ENCODE assay signal across 1 cellular context in the genomic region with DNA sequence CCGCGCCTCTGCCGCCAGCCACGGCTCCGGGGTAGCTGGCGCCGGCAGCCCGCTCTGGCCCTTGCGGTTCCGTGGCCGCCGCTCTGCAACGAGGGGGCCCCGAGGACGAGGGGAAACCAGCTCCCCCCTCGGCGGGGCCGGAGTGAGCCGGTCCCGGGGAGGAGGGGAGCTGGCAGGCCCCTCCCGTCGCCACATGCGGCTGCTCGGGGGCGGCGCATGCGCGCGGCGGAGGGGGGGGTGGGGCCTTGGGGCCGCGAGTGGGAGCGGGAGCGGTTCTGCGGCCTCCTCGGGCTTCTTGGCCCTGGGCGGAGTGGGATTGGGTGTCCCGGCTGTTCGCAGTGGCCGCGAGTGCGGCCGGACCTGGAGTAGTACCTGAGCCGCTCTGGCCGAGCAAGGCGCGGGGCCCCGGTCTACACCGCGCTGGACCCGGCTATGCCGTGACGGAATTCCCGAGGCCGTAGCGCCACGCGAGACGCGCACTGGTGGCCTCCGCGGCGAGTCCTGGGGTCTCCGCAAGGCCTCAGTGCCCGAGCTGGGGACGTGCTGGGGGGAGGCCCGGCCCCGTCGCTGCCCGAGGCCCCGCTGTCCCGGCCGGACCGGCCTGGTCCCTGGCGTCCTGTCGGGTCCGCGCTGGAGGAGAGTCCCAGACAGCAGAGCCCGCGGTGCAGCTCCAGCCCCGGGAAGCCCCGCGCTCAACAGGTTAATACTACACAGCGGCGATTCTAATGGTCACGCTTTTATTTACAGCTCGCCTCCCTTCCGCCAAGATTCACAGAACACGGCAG.
TF ChIP-seq lines count a peak whose summit lies in the region.

No MANE protein-coding gene starts in this region.

TF ChIP-seq in K562, 482 proteins besides CTCF, POLR2A, EP300 and RAD21 (continued from another document and continues in another):
- peak; percentile 97 for TF ChIP-seq PCBP1 (IDR thresholded peaks at IDR 0.05; ENCODE audit: low read depth, low read length, poor library complexity, severe bottlenecking)
- peak; percentile 80 for TF ChIP-seq U2AF1 (optimal IDR thresholded peaks at IDR 0.05; ENCODE audit: low read depth, low read length)
- no peak for TF ChIP-seq SETDB1 (IDR thresholded peaks at IDR 0.05; ENCODE audit: low read length)
- TF ChIP-seq, protein P1, sequence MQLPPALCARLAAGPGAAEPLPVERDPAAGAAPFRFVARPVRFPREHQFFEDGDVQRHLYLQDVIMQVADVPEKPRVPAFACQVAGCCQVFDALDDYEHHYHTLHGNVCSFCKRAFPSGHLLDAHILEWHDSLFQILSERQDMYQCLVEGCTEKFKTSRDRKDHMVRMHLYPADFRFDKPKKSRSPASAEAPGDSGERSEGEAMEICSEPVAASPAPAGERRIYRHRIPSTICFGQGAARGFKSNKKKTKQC (CRISPR knock-in tag; IDR thresholded peaks at IDR 0.05) = peak; percentile 83
- no peak for TF ChIP-seq PTBP1 (IDR thresholded peaks at IDR 0.05; ENCODE audit: low read depth, low read length)
- no peak for TF ChIP-seq ILK (tag; IDR thresholded peaks at IDR 0.05; ENCODE audit: borderline replicate concordance, low read depth)
- TF ChIP-seq, protein P2, sequence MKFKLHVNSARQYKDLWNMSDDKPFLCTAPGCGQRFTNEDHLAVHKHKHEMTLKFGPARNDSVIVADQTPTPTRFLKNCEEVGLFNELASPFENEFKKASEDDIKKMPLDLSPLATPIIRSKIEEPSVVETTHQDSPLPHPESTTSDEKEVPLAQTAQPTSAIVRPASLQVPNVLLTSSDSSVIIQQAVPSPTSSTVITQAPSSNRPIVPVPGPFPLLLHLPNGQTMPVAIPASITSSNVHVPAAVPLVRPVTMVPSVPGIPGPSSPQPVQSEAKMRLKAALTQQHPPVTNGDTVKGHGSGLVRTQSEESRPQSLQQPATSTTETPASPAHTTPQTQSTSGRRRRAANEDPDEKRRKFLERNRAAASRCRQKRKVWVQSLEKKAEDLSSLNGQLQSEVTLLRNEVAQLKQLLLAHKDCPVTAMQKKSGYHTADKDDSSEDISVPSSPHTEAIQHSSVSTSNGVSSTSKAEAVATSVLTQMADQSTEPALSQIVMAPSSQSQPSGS (CRISPR knock-in tag; IDR thresholded peaks at IDR 0.05) = peak; percentile 68; the same call in 1 of the 2 replicates
- TF ChIP-seq, protein P3, sequence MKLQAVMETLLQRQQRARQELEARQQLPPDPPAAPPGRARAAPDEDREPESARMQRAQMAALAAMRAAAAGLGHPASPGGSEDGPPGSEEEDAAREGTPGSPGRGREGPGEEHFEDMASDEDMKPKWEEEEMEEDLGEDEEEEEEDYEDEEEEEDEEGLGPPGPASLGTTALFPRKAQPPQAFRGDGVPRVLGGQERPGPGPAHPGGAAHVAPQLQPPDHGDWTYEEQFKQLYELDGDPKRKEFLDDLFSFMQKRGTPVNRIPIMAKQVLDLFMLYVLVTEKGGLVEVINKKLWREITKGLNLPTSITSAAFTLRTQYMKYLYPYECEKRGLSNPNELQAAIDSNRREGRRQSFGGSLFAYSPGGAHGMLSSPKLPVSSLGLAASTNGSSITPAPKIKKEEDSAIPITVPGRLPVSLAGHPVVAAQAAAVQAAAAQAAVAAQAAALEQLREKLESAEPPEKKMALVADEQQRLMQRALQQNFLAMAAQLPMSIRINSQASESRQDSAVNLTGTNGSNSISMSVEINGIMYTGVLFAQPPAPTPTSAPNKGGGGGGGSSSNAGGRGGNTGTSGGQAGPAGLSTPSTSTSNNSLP (IDR thresholded peaks at IDR 0.05; ENCODE audit: borderline replicate concordance, low read depth, low read length) = peak; percentile 34; the same call in 1 of the 2 replicates
- peak; percentile 95 for TF ChIP-seq TCF7L2 (IDR thresholded peaks at IDR 0.05; ENCODE audit: low read depth, low read length)
- TF ChIP-seq POLR2H (tag; IDR thresholded peaks at IDR 0.05; ENCODE audit: low read depth) = 0 out of 2 replicates have a peak, but pooled peaks have one; percentile 49
- TF ChIP-seq ZNF324 (CRISPR knock-in tag; IDR thresholded peaks at IDR 0.05) = 0 out of 2 replicates have a peak, but pooled peaks have one; percentile 8
- TF ChIP-seq MEF2A (IDR thresholded peaks at IDR 0.05; ENCODE audit: control insufficient read depth, low read depth, low read length) = no peak
- peak; percentile 20; the same call in 1 of the 2 replicates for TF ChIP-seq ZNF431 (CRISPR knock-in tag; IDR thresholded peaks at IDR 0.05)
- peak; percentile 57; the same call in 1 of the 2 replicates for TF ChIP-seq MAFF (IDR thresholded peaks at IDR 0.05; ENCODE audit: low read length)
- no peak for TF ChIP-seq SMAD1 (IDR thresholded peaks at IDR 0.05; ENCODE audit: low read depth, low read length, partially characterized antibody)
- TF ChIP-seq BRD9 (IDR thresholded peaks at IDR 0.05; ENCODE audit: low read depth, partially characterized antibody) = no peak
- TF ChIP-seq BHLHE40 (IDR thresholded peaks at IDR 0.05; ENCODE audit: low read length) = peak; percentile 95
- no peak for TF ChIP-seq ZNF717 (CRISPR knock-in tag; IDR thresholded peaks at IDR 0.05)
- TF ChIP-seq ZNF76 (CRISPR knock-in tag; IDR thresholded peaks at IDR 0.05; ENCODE audit: borderline replicate concordance) = peak; percentile 43; the same call in 1 of the 2 replicates
- TF ChIP-seq SRF (CRISPR knock-in tag; IDR thresholded peaks at IDR 0.05) = no peak; a peak in 1 of 4 replicates
- no peak; the same call in 1 of the 2 replicates for TF ChIP-seq GATA2 (CRISPR knock-in tag; IDR thresholded peaks at IDR 0.05)
- TF ChIP-seq, protein P4, sequence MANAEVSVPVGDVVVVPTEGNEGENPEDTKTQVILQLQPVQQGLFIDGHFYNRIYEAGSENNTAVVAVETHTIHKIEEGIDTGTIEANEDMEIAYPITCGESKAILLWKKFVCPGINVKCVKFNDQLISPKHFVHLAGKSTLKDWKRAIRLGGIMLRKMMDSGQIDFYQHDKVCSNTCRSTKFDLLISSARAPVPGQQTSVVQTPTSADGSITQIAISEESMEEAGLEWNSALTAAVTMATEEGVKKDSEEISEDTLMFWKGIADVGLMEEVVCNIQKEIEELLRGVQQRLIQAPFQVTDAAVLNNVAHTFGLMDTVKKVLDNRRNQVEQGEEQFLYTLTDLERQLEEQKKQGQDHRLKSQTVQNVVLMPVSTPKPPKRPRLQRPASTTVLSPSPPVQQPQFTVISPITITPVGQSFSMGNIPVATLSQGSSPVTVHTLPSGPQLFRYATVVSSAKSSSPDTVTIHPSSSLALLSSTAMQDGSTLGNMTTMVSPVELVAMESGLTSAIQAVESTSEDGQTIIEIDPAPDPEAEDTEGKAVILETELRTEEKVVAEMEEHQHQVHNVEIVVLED (CRISPR knock-in tag; IDR thresholded peaks at IDR 0.05) = peak; percentile 81
- 0 out of 2 replicates have a peak, but pooled peaks have one; percentile 16 for TF ChIP-seq PHB (CRISPR knock-in tag; IDR thresholded peaks at IDR 0.05)
- no peak for TF ChIP-seq HDGF (IDR thresholded peaks at IDR 0.05)
- TF ChIP-seq RCOR1 (IDR thresholded peaks at IDR 0.05; ENCODE audit: borderline replicate concordance in 1 of 2, low read depth in 2 of 2, low read length in 2 of 2) = 0 out of 4 replicates have a peak, but pooled peaks of 1 of the 2 experiments have one; percentile 2
- TF ChIP-seq, protein P5, sequence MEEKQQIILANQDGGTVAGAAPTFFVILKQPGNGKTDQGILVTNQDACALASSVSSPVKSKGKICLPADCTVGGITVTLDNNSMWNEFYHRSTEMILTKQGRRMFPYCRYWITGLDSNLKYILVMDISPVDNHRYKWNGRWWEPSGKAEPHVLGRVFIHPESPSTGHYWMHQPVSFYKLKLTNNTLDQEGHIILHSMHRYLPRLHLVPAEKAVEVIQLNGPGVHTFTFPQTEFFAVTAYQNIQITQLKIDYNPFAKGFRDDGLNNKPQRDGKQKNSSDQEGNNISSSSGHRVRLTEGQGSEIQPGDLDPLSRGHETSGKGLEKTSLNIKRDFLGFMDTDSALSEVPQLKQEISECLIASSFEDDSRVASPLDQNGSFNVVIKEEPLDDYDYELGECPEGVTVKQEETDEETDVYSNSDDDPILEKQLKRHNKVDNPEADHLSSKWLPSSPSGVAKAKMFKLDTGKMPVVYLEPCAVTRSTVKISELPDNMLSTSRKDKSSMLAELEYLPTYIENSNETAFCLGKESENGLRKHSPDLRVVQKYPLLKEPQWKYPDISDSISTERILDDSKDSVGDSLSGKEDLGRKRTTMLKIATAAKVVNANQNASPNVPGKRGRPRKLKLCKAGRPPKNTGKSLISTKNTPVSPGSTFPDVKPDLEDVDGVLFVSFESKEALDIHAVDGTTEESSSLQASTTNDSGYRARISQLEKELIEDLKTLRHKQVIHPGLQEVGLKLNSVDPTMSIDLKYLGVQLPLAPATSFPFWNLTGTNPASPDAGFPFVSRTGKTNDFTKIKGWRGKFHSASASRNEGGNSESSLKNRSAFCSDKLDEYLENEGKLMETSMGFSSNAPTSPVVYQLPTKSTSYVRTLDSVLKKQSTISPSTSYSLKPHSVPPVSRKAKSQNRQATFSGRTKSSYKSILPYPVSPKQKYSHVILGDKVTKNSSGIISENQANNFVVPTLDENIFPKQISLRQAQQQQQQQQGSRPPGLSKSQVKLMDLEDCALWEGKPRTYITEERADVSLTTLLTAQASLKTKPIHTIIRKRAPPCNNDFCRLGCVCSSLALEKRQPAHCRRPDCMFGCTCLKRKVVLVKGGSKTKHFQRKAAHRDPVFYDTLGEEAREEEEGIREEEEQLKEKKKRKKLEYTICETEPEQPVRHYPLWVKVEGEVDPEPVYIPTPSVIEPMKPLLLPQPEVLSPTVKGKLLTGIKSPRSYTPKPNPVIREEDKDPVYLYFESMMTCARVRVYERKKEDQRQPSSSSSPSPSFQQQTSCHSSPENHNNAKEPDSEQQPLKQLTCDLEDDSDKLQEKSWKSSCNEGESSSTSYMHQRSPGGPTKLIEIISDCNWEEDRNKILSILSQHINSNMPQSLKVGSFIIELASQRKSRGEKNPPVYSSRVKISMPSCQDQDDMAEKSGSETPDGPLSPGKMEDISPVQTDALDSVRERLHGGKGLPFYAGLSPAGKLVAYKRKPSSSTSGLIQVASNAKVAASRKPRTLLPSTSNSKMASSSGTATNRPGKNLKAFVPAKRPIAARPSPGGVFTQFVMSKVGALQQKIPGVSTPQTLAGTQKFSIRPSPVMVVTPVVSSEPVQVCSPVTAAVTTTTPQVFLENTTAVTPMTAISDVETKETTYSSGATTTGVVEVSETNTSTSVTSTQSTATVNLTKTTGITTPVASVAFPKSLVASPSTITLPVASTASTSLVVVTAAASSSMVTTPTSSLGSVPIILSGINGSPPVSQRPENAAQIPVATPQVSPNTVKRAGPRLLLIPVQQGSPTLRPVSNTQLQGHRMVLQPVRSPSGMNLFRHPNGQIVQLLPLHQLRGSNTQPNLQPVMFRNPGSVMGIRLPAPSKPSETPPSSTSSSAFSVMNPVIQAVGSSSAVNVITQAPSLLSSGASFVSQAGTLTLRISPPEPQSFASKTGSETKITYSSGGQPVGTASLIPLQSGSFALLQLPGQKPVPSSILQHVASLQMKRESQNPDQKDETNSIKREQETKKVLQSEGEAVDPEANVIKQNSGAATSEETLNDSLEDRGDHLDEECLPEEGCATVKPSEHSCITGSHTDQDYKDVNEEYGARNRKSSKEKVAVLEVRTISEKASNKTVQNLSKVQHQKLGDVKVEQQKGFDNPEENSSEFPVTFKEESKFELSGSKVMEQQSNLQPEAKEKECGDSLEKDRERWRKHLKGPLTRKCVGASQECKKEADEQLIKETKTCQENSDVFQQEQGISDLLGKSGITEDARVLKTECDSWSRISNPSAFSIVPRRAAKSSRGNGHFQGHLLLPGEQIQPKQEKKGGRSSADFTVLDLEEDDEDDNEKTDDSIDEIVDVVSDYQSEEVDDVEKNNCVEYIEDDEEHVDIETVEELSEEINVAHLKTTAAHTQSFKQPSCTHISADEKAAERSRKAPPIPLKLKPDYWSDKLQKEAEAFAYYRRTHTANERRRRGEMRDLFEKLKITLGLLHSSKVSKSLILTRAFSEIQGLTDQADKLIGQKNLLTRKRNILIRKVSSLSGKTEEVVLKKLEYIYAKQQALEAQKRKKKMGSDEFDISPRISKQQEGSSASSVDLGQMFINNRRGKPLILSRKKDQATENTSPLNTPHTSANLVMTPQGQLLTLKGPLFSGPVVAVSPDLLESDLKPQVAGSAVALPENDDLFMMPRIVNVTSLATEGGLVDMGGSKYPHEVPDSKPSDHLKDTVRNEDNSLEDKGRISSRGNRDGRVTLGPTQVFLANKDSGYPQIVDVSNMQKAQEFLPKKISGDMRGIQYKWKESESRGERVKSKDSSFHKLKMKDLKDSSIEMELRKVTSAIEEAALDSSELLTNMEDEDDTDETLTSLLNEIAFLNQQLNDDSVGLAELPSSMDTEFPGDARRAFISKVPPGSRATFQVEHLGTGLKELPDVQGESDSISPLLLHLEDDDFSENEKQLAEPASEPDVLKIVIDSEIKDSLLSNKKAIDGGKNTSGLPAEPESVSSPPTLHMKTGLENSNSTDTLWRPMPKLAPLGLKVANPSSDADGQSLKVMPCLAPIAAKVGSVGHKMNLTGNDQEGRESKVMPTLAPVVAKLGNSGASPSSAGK (IDR thresholded peaks at IDR 0.05) = no peak
- 0 out of 2 replicates have a peak, but pooled peaks have one; percentile 35 for TF ChIP-seq GATAD2A (IDR thresholded peaks at IDR 0.05)
- TF ChIP-seq RUNX1 (IDR thresholded peaks at IDR 0.05; ENCODE audit: low read depth) = no peak
- TF ChIP-seq, protein P6, sequence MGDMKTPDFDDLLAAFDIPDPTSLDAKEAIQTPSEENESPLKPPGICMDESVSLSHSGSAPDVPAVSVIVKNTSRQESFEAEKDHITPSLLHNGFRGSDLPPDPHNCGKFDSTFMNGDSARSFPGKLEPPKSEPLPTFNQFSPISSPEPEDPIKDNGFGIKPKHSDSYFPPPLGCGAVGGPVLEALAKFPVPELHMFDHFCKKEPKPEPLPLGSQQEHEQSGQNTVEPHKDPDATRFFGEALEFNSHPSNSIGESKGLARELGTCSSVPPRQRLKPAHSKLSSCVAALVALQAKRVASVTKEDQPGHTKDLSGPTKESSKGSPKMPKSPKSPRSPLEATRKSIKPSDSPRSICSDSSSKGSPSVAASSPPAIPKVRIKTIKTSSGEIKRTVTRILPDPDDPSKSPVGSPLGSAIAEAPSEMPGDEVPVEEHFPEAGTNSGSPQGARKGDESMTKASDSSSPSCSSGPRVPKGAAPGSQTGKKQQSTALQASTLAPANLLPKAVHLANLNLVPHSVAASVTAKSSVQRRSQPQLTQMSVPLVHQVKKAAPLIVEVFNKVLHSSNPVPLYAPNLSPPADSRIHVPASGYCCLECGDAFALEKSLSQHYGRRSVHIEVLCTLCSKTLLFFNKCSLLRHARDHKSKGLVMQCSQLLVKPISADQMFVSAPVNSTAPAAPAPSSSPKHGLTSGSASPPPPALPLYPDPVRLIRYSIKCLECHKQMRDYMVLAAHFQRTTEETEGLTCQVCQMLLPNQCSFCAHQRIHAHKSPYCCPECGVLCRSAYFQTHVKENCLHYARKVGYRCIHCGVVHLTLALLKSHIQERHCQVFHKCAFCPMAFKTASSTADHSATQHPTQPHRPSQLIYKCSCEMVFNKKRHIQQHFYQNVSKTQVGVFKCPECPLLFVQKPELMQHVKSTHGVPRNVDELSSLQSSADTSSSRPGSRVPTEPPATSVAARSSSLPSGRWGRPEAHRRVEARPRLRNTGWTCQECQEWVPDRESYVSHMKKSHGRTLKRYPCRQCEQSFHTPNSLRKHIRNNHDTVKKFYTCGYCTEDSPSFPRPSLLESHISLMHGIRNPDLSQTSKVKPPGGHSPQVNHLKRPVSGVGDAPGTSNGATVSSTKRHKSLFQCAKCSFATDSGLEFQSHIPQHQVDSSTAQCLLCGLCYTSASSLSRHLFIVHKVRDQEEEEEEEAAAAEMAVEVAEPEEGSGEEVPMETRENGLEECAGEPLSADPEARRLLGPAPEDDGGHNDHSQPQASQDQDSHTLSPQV (IDR thresholded peaks at IDR 0.05) = peak; percentile 37; the same call in 1 of the 2 replicates
- peak; percentile 56; the same call in 1 of the 2 replicates for TF ChIP-seq DMBX1 (CRISPR knock-in tag; IDR thresholded peaks at IDR 0.05; ENCODE audit: borderline replicate concordance)
